8 cellular contexts compared by ENCODE assay signal in genomic region chr1:9101510-9102146, GRCh38. TPM values are rescaled to one million over a fixed set of nuclear protein-coding genes. Genes with fewer than 3 reads are reported as not detected.
DNase-seq lines count a peak whose midpoint lies in the region; ATAC-seq, FAIRE-seq and TF ChIP-seq lines count a peak whose summit lies in the region.

No MANE protein-coding gene starts in this region.

- H3K9me3 ChIP-seq in endodermal cell (ENCODE audit: control insufficient read depth, low read length), result peaks cover 4% of the 10 kb centered on the region

- no peaks in the 10 kb centered on the region for H3K27me3 ChIP-seq in endodermal cell (ENCODE audit: control insufficient read depth, insufficient read depth, low read length, poor library complexity, severe bottlenecking)

- H3K27ac ChIP-seq in endodermal cell (ENCODE audit: low read depth, low read length), result no peak overlapping the region

- WGBS in endodermal cell (ENCODE audit: insufficient coverage in 1 of 2, insufficient read length in 1 of 2), 2 experiments, result 31 to 39% methylated on average over 2 to 4 of the region's 4 CpGs

- H3K4me3 ChIP-seq in endodermal cell (ENCODE audit: low read length), result no peak overlapping the region

- DNase-seq in SIG-M5 treated with dmso at 0.1 percent for 504 hours (lab: John Stamatoyannopoulos, UW; ENCODE audit: unreplicated experiment) (peak; percentile 64), SIG-M5 (lab: John Stamatoyannopoulos, UW) (no peak), HTR-8/SVneo (ENCODE audit: insufficient read length, low spot score) (peak; percentile 56), RKO (ENCODE audit: low spot score) (peak; percentile 60), endodermal cell (peak; percentile 90), mesothelial cell of epicardium (ENCODE audit: low spot score in 2 of 2, unreplicated experiment in 2 of 2) (no peak)

- H3K9me3 Mint-ChIP-seq in endodermal cell (peaks cover 13% of the 10 kb centered on the region), mesothelial cell of epicardium (peaks cover 7% of the 10 kb centered on the region)

- no peaks in the 10 kb centered on the region for H3K4me1 ChIP-seq in endodermal cell (ENCODE audit: control insufficient read depth, insufficient read depth, low read length)

- no peak for ATAC-seq in HG02870 (IDR thresholded peaks at IDR 0.05; ENCODE audit: unreplicated experiment)
- no peak for ATAC-seq in GM18867 (IDR thresholded peaks at IDR 0.05; ENCODE audit: unreplicated experiment)

- H3K27me3 Mint-ChIP-seq in endodermal cell (ENCODE audit: insufficient read depth), result no peaks in the 10 kb centered on the region
- no peaks in the 10 kb centered on the region for H3K27me3 Mint-ChIP-seq in mesothelial cell of epicardium (ENCODE audit: low read depth)

- TF ChIP-seq CTCF in endodermal cell (conservative IDR thresholded peaks at IDR 0.05) (peak; percentile 89), mesothelial cell of epicardium (IDR thresholded peaks at IDR 0.05; ENCODE audit: unreplicated experiment) (peak; percentile 35)

- no peak for FAIRE-seq in HTR-8/SVneo (lab: Jason Lieb, UNC)

- H3K27ac Mint-ChIP-seq in endodermal cell (no peak overlapping the region), mesothelial cell of epicardium (no peak overlapping the region)

- no peaks in the 10 kb centered on the region for H3K36me3 ChIP-seq in endodermal cell (ENCODE audit: control insufficient read depth, insufficient read depth, low read length)

- H3K4me1 Mint-ChIP-seq in endodermal cell, result peaks cover 2% of the 10 kb centered on the region
- H3K4me1 Mint-ChIP-seq in mesothelial cell of epicardium, result no peaks in the 10 kb centered on the region

- no peak overlapping the region for H3K9ac ChIP-seq in endodermal cell (ENCODE audit: extremely low read depth, low read length, poor library complexity, severe bottlenecking)

- peaks cover 2% of the 10 kb centered on the region for H3K36me3 Mint-ChIP-seq in endodermal cell (ENCODE audit: low read depth)
- H3K36me3 Mint-ChIP-seq in mesothelial cell of epicardium, result peaks cover 11% of the 10 kb centered on the region

- H3K4me3 Mint-ChIP-seq in endodermal cell (no peak overlapping the region), mesothelial cell of epicardium (no peak overlapping the region)

RNA-seq across cellular contexts. Expression of gene GPR157, which starts 27.3 kb away (rescaled TPM):
- total RNA-seq in endodermal cell, result 1 to 10 TPM; 2.3 to 5.0 TPM
- polyA plus RNA-seq in endodermal cell (2013, experiment 1 of 2), result 4.3 TPM
- 1.8 TPM for polyA plus RNA-seq in endodermal cell (2013, experiment 2 of 2)
- total RNA-seq in mesothelial cell of epicardium, result 8.3 to 9.4 TPM (median 8.5 TPM) in 3 replicates

RNA-seq across cellular contexts. Expression of gene SLC2A5, which starts 32.2 kb away (rescaled TPM):
- total RNA-seq in endodermal cell, result not detected
- not detected for polyA plus RNA-seq in endodermal cell (2013, experiment 1 of 2)
- not detected for polyA plus RNA-seq in endodermal cell (2013, experiment 2 of 2)
- total RNA-seq in mesothelial cell of epicardium, result 0.07 to 0.13 TPM (median 0.11 TPM) in 3 replicates

Comparison
In these comparisons a context has a peak if more than half of its experiments do, and no peak if none do; other contexts are left out.
1. DNase-seq: peak in SIG-M5 treated with dmso at 0.1 percent for 504 hours (single experiment), HTR-8/SVneo (single experiment), RKO (single experiment) and endodermal cell (single experiment); none in SIG-M5 (single experiment) and mesothelial cell of epicardium (0 of 2).